ENCODE assay signal across 10 cellular contexts in genomic region chr7:2820508-2820934, GRCh38. TPM values are rescaled to one million over a fixed set of nuclear protein-coding genes. Genes with fewer than 3 reads are reported as not detected.
DNase-seq lines count a peak whose midpoint lies in the region; ATAC-seq, FAIRE-seq and TF ChIP-seq lines count a peak whose summit lies in the region.
"Had no signal": no experiment of that assay in that cellular context is flagged by ENCODE, and none has a peak within 500 bp of the region (broad histone marks: within the 10 kb centered on the region; RNA-seq: fewer than 3 reads in every experiment).

No MANE protein-coding gene starts in this region.

- H3K9me3 ChIP-seq in endodermal cell (ENCODE audit: control insufficient read depth, low read length) = no peaks in the 10 kb centered on the region

- no peak overlapping the region for H3K27ac ChIP-seq in endodermal cell (ENCODE audit: low read depth, low read length)
- peak overlapping the region; percentile 64 for H3K27ac ChIP-seq in mesendoderm (ENCODE audit: low read depth, low read length)
- H3K27ac ChIP-seq: VCaP had no signal

- no peak overlapping the region for H2AK5ac ChIP-seq in mesendoderm (ENCODE audit: low read length)

- H3K9me3 Mint-ChIP-seq in endodermal cell = no peaks in the 10 kb centered on the region
- H3K9me3 Mint-ChIP-seq: CD4-positive, CD25-positive, alpha-beta regulatory T cell had no signal

- TF ChIP-seq CTCF in endodermal cell (conservative IDR thresholded peaks at IDR 0.05) = no peak

- H3K36me3 ChIP-seq in endodermal cell (ENCODE audit: control insufficient read depth, insufficient read depth, low read length) (peaks cover 5% of the 10 kb centered on the region), mesendoderm (ENCODE audit: control insufficient read depth, insufficient read depth, low read length) (no peaks in the 10 kb centered on the region)

- H2BK15ac ChIP-seq in mesendoderm (replicated peaks; ENCODE audit: low read depth) = no peak overlapping the region

- no peaks in the 10 kb centered on the region for H3K27me3 ChIP-seq in endodermal cell (ENCODE audit: control insufficient read depth, insufficient read depth, low read length, poor library complexity, severe bottlenecking)
- H3K27me3 ChIP-seq in mesendoderm (ENCODE audit: insufficient read depth, low read length, poor library complexity) = no peaks in the 10 kb centered on the region

- H3K4me1 Mint-ChIP-seq in endodermal cell = peaks cover 59% of the 10 kb centered on the region

- no peak overlapping the region for H3K4ac ChIP-seq in mesendoderm (ENCODE audit: low read depth, low read length)

- no peak overlapping the region for H3K56ac ChIP-seq in mesendoderm (ENCODE audit: low read length)

- peaks cover 27% of the 10 kb centered on the region for H3K79me1 ChIP-seq in mesendoderm (ENCODE audit: low read length)

- H2BK120ac ChIP-seq in mesendoderm (ENCODE audit: low read depth, low read length) = no peak overlapping the region

- H4K5ac ChIP-seq in mesendoderm (ENCODE audit: low read length) = no peak overlapping the region

- no peak overlapping the region for H3K18ac ChIP-seq in mesendoderm (ENCODE audit: low read length)

- H3K27ac Mint-ChIP-seq in endodermal cell = peak overlapping the region; percentile 33

- DNase-seq in A172 (ENCODE audit: low spot score) (peak; percentile 98), M059J (ENCODE audit: low read depth) (peak; percentile 98), endodermal cell (no peak), mesendoderm (peak; percentile 64), NK-92 (lab: John Stamatoyannopoulos, UW; ENCODE audit: unreplicated experiment) (no peak), GM12892 (ENCODE audit: insufficient read length) (no peak), anterior cingulate cortex (lab: John Stamatoyannopoulos, UW) (no peak)

- no peaks in the 10 kb centered on the region for H3K27me3 Mint-ChIP-seq in endodermal cell (ENCODE audit: insufficient read depth)
- H3K27me3 Mint-ChIP-seq: CD4-positive, CD25-positive, alpha-beta regulatory T cell had no signal

- TF ChIP-seq POLR2A in GM12892 (IDR thresholded peaks at IDR 0.05; ENCODE audit: low read depth, low read length) = no peak

- H3K4me1 ChIP-seq in endodermal cell (ENCODE audit: control insufficient read depth, insufficient read depth, low read length) (peaks cover 3% of the 10 kb centered on the region), mesendoderm (ENCODE audit: control insufficient read depth, low read depth, low read length) (peaks cover 25% of the 10 kb centered on the region)

- no peak overlapping the region for H4K8ac ChIP-seq in mesendoderm (ENCODE audit: low read depth, low read length)

- peaks cover 1% of the 10 kb centered on the region for H3K36me3 Mint-ChIP-seq in endodermal cell (ENCODE audit: low read depth)

- no peak overlapping the region for H3K4me2 ChIP-seq in mesendoderm (ENCODE audit: low read length)

- 81 to 94% methylated on average over 2 to 3 of the region's 4 CpGs for WGBS in endodermal cell (ENCODE audit: insufficient coverage in 1 of 2, insufficient read length in 1 of 2), 2 experiments
- WGBS in mesendoderm (ENCODE audit: extremely low coverage, insufficient coverage, low lambda C conversion rate) = no CpG with 5 or more reads among the region's 4 CpGs

- no peak for ATAC-seq in GM21576 (IDR thresholded peaks at IDR 0.05; ENCODE audit: unreplicated experiment)

- peaks cover 84% of the 10 kb centered on the region for H3K79me2 ChIP-seq in mesendoderm (ENCODE audit: control insufficient read depth, insufficient read depth, low read length)

- H3K4me3 Mint-ChIP-seq in endodermal cell = no peak overlapping the region
- H3K4me3 Mint-ChIP-seq: CD4-positive, CD25-positive, alpha-beta regulatory T cell had no signal

- no peak overlapping the region for H3K9ac ChIP-seq in endodermal cell (ENCODE audit: extremely low read depth, low read length, poor library complexity, severe bottlenecking)
- H3K9ac ChIP-seq in mesendoderm (ENCODE audit: low read length) = no peak overlapping the region

- no peak for FAIRE-seq in GM12892 (lab: Jason Lieb, UNC)

- no peak overlapping the region for H2BK5ac ChIP-seq in mesendoderm (ENCODE audit: low read length)

- H3K4me3 ChIP-seq in endodermal cell (ENCODE audit: low read length) = no peak overlapping the region
- no peak overlapping the region for H3K4me3 ChIP-seq in mesendoderm (ENCODE audit: low read length)

- H3K23ac ChIP-seq in mesendoderm (ENCODE audit: low read length) = no peak overlapping the region

RNA-seq across cellular contexts. Expression of gene GNA12, which starts 23.6 kb away (rescaled TPM):
- 16.4 and 22.4 TPM in 2 replicates for total RNA-seq in A172 (2014; rRNA removed; shearing (Covaris generic))
- 12.5 and 25.7 TPM in 2 replicates for total RNA-seq in M059J (2014; rRNA removed; shearing (Covaris generic))
- 10 to 100 TPM; 55.0 to 64.7 TPM for total RNA-seq in endodermal cell
- polyA plus RNA-seq in endodermal cell (2013, experiment 1 of 2) = 45.7 TPM
- 44.9 TPM for polyA plus RNA-seq in endodermal cell (2013, experiment 2 of 2)
- 46.1 TPM for polyA plus RNA-seq in mesendoderm (2013, experiment 1 of 2)
- 47.4 TPM for polyA plus RNA-seq in mesendoderm (2013, experiment 2 of 2)
- polyA plus RNA-seq in GM12892 (2012; ENCODE audit: missing spikeins) = 14.9 TPM

Comparison
In these comparisons a context has a peak if more than half of its experiments do, and no peak if none do; other contexts are left out.
1. DNase-seq: peak in A172 (single experiment), M059J (single experiment) and mesendoderm (single experiment); none in endodermal cell (single experiment), NK-92 (single experiment), GM12892 (single experiment) and anterior cingulate cortex (0 of 58).